8 cellular contexts compared by ENCODE assay signal in the genomic region with DNA sequence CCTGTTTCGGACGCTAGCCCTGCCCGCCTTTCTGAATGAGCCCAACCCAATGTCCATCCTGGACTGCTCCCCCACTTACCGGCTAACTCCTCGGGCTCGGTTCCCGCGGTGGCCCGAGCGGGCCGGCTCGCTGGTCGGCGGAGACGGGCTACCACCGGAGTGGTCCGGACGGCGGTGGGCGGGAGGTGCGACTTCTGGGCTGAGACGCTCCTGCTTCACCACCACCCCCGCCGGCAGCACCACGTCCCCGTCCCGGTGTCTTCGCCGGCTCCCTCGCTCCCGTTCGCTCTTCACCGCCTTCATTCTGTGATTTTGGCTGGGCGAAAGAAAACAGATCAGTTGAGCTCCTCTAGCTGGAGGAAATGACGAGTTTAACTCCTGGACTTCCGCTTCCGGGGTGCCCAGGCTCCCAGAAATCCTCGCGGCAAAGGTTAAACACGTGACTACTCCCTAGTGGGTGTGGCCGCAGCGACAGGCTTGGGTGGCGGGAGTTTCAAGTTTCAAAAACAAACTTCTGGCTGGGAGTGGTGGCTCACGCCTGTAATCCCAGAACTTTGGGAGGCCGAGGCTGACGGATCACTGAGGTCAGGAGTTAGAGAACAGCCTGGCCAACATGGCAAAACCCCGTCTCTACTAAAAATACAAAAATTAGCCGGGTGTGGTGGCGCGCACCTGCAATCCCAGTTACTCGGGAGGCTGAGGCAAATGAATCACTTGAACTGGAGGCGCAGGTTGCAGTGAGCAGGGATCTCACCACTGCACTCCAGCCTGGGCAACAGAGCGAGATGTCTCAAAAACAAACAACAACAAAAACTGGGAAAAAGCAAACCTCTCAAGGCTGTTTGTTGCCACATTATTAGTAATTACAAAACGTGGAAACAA. TPM values are rescaled to one million over a fixed set of nuclear protein-coding genes. Genes with fewer than 3 reads are reported as not detected.
A peak's percentile ranks its signal among the peaks of the same experiment; 100 is the strongest.
DNase-seq lines count a peak whose midpoint lies in the region; ATAC-seq and TF ChIP-seq lines count a peak whose summit lies in the region.

Gene SNIP1, minus strand, starts transcription at position 367 of the 882 bp plus-strand sequence. Its CDS starts 64 bp downstream, at position 303.

- peak within 1 kb of the TSS; percentile 99 for H3K4me3 ChIP-seq in AG04449 (ENCODE audit: low read depth, low read length)
- peak within 1 kb of the TSS; percentile 100 for H3K4me3 ChIP-seq in kidney epithelial cell (ENCODE audit: low read depth, low read length)

- DNase-seq in AG04449 (ENCODE audit: low read depth, low spot score), result peak; percentile 59
- DNase-seq in NCI-H524 (lab: John Stamatoyannopoulos, UW), result peak; percentile 70 to 88
- peak; percentile 76 to 82 for DNase-seq in activated CD4-positive, alpha-beta T cell treated with anti-CD3 and anti-CD28 coated beads for 24 hours (ENCODE audit: low read depth in 2 of 2)
- DNase-seq in cerebellum (ENCODE audit: low spot score), result peak; percentile 98
- peak; percentile 80 for DNase-seq in kidney epithelial cell (ENCODE audit: low read depth)
- DNase-seq in stimulated activated CD4-positive, alpha-beta T cell treated with anti-CD3 and anti-CD28 coated beads, Interleukin-15, amount 100 ng/mL, for 24 hours, result peak; percentile 92

- ATAC-seq in GM19023 (IDR thresholded peaks at IDR 0.05; ENCODE audit: unreplicated experiment) (peak; percentile 84), HG03439 (IDR thresholded peaks at IDR 0.05; ENCODE audit: unreplicated experiment) (peak; percentile 89)

- CTCF ChIA-PET in AG04449 (lab: Yijun Ruan, JAX), result interaction anchor here (0.9 to 1.3 kb wide), 4 partner anchors 8 to 128 kb away, joined by 3 to 4 read pairs (median 4); partner anchors contain the start of gene MEAF6

- TF ChIP-seq CTCF in AG04449 (IDR thresholded peaks at IDR 0.05; ENCODE audit: insufficient read depth, low read length, missing control alignments), result no peak
- no peak for TF ChIP-seq CTCF in kidney epithelial cell (IDR thresholded peaks at IDR 0.05; ENCODE audit: insufficient read depth, low read length, poor library complexity, severe bottlenecking)

- H3K27me3 ChIP-seq in kidney epithelial cell (ENCODE audit: control insufficient read depth, insufficient read depth, low read length), result no peaks in the 10 kb centered on the region

- POLR2A ChIA-PET in AG04449 (lab: Yijun Ruan, JAX), result interaction anchor here (0.6 to 1.4 kb wide), 3 partner anchors 10 to 136 kb away, joined by 4 read pairs; a partner anchor contains a TSS

- no peaks in the 10 kb centered on the region for H3K36me3 ChIP-seq in kidney epithelial cell (ENCODE audit: control insufficient read depth, insufficient read depth, low read length)

RNA-seq across cellular contexts. Expression of gene SNIP1, which starts in this region (rescaled TPM):
- total RNA-seq in cerebellum (14.4 TPM), kidney epithelial cell (18.3 and 19.3 TPM in 2 replicates)

Comparison
In these comparisons a context has a peak if more than half of its experiments do, and no peak if none do; other contexts are left out.
1. Peak in every context shown above with its lines: DNase-seq, ATAC-seq and H3K4me3 ChIP-seq.